22 cellular contexts compared by ENCODE assay signal in genomic region chr3:177804646-177805045, GRCh38.
"Had no signal": no experiment of that assay in that cellular context is flagged by ENCODE, and none has a peak within 500 bp of the region (broad histone marks: within the 10 kb centered on the region; RNA-seq: fewer than 3 reads in every experiment).

No MANE protein-coding gene starts in this region.

- H3K4me3 ChIP-seq: dorsolateral prefrontal cortex, hepatocyte, left ventricle myocardium inferior, mucosa of descending colon, pancreas, psoas muscle, spleen, testis had no signal

- H3K27ac ChIP-seq: hepatocyte, left ventricle myocardium inferior, pancreas, psoas muscle, spleen, testis had no signal

- H3K36me3 ChIP-seq: left ventricle myocardium inferior, pancreas, spleen had no signal

- H3K79me2 ChIP-seq: hepatocyte had no signal

- H3K4me2 ChIP-seq: hepatocyte had no signal

- DNase-seq: cortex of kidney; dorsolateral prefrontal cortex; effector CD8-positive, alpha-beta T cell; foreskin melanocyte; head of caudate nucleus; kidney; left cardiac atrium; left ventricle myocardium inferior; mucosa of descending colon; naive thymus-derived CD8-positive, alpha-beta T cell; pancreas; psoas muscle; retina; spleen; stimulated activated CD4-positive, alpha-beta T cell treated with anti-CD3 and anti-CD28 coated beads, Interleukin-15, amount 100 ng/mL, for 24 hours; stimulated activated CD4-positive, alpha-beta T cell treated with anti-CD3 and anti-CD28 coated beads, Interleukin-1b, Interleukin-23, amount 100 ng/mL, for 48 hours; stimulated activated CD4-positive, alpha-beta T cell treated with anti-CD3 and anti-CD28 coated beads, Interleukin-4, amount 100 ng/mL, for 4 hours; stimulated activated naive B cell treated with anti-CD40 and anti-IgM and Interleukin-4, amounts not matched to agents 10 μg/mL and 1 μg/mL and 100 μg/mL, for 72 hours; stimulated activated naive CD8-positive, alpha-beta T cell treated with anti-CD3 and anti-CD28 coated beads, Interleukin-15, amount 100 ng/mL, for 72 hours; testis; trophoblast cell had no signal

- H3K4me1 ChIP-seq: psoas muscle, spleen, testis had no signal

- H3K27me3 ChIP-seq: dorsolateral prefrontal cortex, hepatocyte, pancreas, spleen, testis had no signal

- H3K9me3 ChIP-seq: left ventricle myocardium inferior, mucosa of descending colon, pancreas, psoas muscle, spleen, testis had no signal
